14 cellular contexts compared by ENCODE assay signal in genomic region chr3:15307580-15307979, GRCh38. TPM values are rescaled to one million over a fixed set of nuclear protein-coding genes. Genes with fewer than 3 reads are reported as not detected.
DNase-seq lines count a peak whose midpoint lies in the region; ATAC-seq and TF ChIP-seq lines count a peak whose summit lies in the region.
"Had no signal": no experiment of that assay in that cellular context is flagged by ENCODE, and none has a peak within 500 bp of the region (broad histone marks: within the 10 kb centered on the region; RNA-seq: fewer than 3 reads in every experiment).

No MANE protein-coding gene starts in this region.

- DNase-seq in glutamatergic neuron, result peak; percentile 45
- DNase-seq in neural progenitor cell (ENCODE audit: low spot score), result peak; percentile 28
- no peak for DNase-seq in middle frontal gyrus (ENCODE audit: extremely low spot score, low spot score)
- DNase-seq in HAP-1 (ENCODE audit: low spot score in 2 of 2), result no peak
- DNase-seq: BE2C, DMS 273 treated with DMSO at 0.1 percent for 48 hours, EL, GOT3, NCI-H187, NCI-H82 had no signal

- peak overlapping the region; percentile 61 for H3K4me2 ChIP-seq in neural progenitor cell

- H3K27ac ChIP-seq in neural progenitor cell, result no peak overlapping the region

- peak overlapping the region; percentile 42 to 90 (median 55) for H3K27ac Mint-ChIP-seq in IgD-negative memory B cell
- H3K27ac Mint-ChIP-seq in glutamatergic neuron (ENCODE audit: unreplicated experiment), result no peak overlapping the region
- H3K27ac Mint-ChIP-seq in neural progenitor cell, result no peak overlapping the region
- peak overlapping the region; percentile 58 for H3K27ac Mint-ChIP-seq in stimulated activated memory B cell treated with anti-CD40 and anti-IgM and Interleukin-4, amounts not matched to agents 10 μg/mL and 1 μg/mL and 100 μg/mL, for 72 hours

- no peaks in the 10 kb centered on the region for H3K79me2 ChIP-seq in neural progenitor cell (ENCODE audit: low read depth)

- no peaks in the 10 kb centered on the region for H4K20me1 ChIP-seq in neural progenitor cell (ENCODE audit: low read depth)

- no peak for ATAC-seq in stimulated activated memory B cell treated with anti-CD40 and anti-IgM and Interleukin-4, amounts not matched to agents 10 μg/mL and 1 μg/mL and 100 μg/mL, for 72 hours
- ATAC-seq in HG02885 (IDR thresholded peaks at IDR 0.05; ENCODE audit: poor library complexity, unreplicated experiment), result no peak
- no peak for ATAC-seq in HG03045 (IDR thresholded peaks at IDR 0.05; ENCODE audit: unreplicated experiment)

- H3K9ac ChIP-seq in neural progenitor cell, result no peak overlapping the region

- H3K9me3 ChIP-seq in neural progenitor cell (ENCODE audit: low read depth) (no peaks in the 10 kb centered on the region), HAP-1 (no peaks in the 10 kb centered on the region)
- H3K9me3 ChIP-seq: BE2C had no signal

- H3K36me3 Mint-ChIP-seq in IgD-negative memory B cell, result peaks cover 15% of the 10 kb centered on the region
- H3K36me3 Mint-ChIP-seq in glutamatergic neuron (ENCODE audit: unreplicated experiment), result no peaks in the 10 kb centered on the region
- no peaks in the 10 kb centered on the region for H3K36me3 Mint-ChIP-seq in neural progenitor cell
- peaks cover 30% of the 10 kb centered on the region for H3K36me3 Mint-ChIP-seq in stimulated activated memory B cell treated with anti-CD40 and anti-IgM and Interleukin-4, amounts not matched to agents 10 μg/mL and 1 μg/mL and 100 μg/mL, for 72 hours

- no peak for TF ChIP-seq CTCF in glutamatergic neuron (IDR thresholded peaks at IDR 0.05; ENCODE audit: partially characterized antibody, unreplicated experiment)
- TF ChIP-seq CTCF in neural progenitor cell (IDR thresholded peaks at IDR 0.05), result no peak

- H3K36me3 ChIP-seq in neural progenitor cell (no peaks in the 10 kb centered on the region), HAP-1 (replicated peaks) (no peaks in the 10 kb centered on the region)
- H3K36me3 ChIP-seq: BE2C had no signal

- peaks cover 58 to 75% (median 60%) of the 10 kb centered on the region in 3 donors for H3K4me1 Mint-ChIP-seq in IgD-negative memory B cell
- peaks cover 36% of the 10 kb centered on the region for H3K4me1 Mint-ChIP-seq in glutamatergic neuron (ENCODE audit: low read depth, unreplicated experiment)
- H3K4me1 Mint-ChIP-seq in neural progenitor cell, result peaks cover 42% of the 10 kb centered on the region
- H3K4me1 Mint-ChIP-seq in stimulated activated memory B cell treated with anti-CD40 and anti-IgM and Interleukin-4, amounts not matched to agents 10 μg/mL and 1 μg/mL and 100 μg/mL, for 72 hours, result peaks cover 60% of the 10 kb centered on the region

- H3K27me3 ChIP-seq in neural progenitor cell, result no peaks in the 10 kb centered on the region
- no peaks in the 10 kb centered on the region for H3K27me3 ChIP-seq in HAP-1 (ENCODE audit: low read depth)
- H3K27me3 ChIP-seq: BE2C had no signal

- H3K4me1 ChIP-seq in neural progenitor cell (peaks cover 50% of the 10 kb centered on the region), HAP-1 (peaks cover 18% of the 10 kb centered on the region)
- H3K4me1 ChIP-seq: BE2C had no signal

- no peak overlapping the region for H3K4me3 ChIP-seq in neural progenitor cell
- H3K4me3 ChIP-seq in HAP-1, result no peak overlapping the region

- H3K4me3 Mint-ChIP-seq in IgD-negative memory B cell (no peak overlapping the region), glutamatergic neuron (ENCODE audit: unreplicated experiment) (no peak overlapping the region), neural progenitor cell (no peak overlapping the region)
- H3K4me3 Mint-ChIP-seq in stimulated activated memory B cell treated with anti-CD40 and anti-IgM and Interleukin-4, amounts not matched to agents 10 μg/mL and 1 μg/mL and 100 μg/mL, for 72 hours, result no peak overlapping the region

- peaks cover 2% of the 10 kb centered on the region for H3K27me3 Mint-ChIP-seq in IgD-negative memory B cell
- H3K27me3 Mint-ChIP-seq in glutamatergic neuron (ENCODE audit: unreplicated experiment), result peaks cover 7% of the 10 kb centered on the region
- H3K27me3 Mint-ChIP-seq in neural progenitor cell (ENCODE audit: insufficient read depth, low read depth), result peaks cover 2% of the 10 kb centered on the region
- H3K27me3 Mint-ChIP-seq in stimulated activated memory B cell treated with anti-CD40 and anti-IgM and Interleukin-4, amounts not matched to agents 10 μg/mL and 1 μg/mL and 100 μg/mL, for 72 hours, result no peaks in the 10 kb centered on the region

- H3K9me3 Mint-ChIP-seq in IgD-negative memory B cell (no peaks in the 10 kb centered on the region), glutamatergic neuron (ENCODE audit: unreplicated experiment) (no peaks in the 10 kb centered on the region), neural progenitor cell (no peaks in the 10 kb centered on the region)
- no peaks in the 10 kb centered on the region for H3K9me3 Mint-ChIP-seq in stimulated activated memory B cell treated with anti-CD40 and anti-IgM and Interleukin-4, amounts not matched to agents 10 μg/mL and 1 μg/mL and 100 μg/mL, for 72 hours

- H3F3A ChIP-seq in neural progenitor cell (ENCODE audit: low read depth), result peaks cover 28% of the 10 kb centered on the region

- H2AFZ ChIP-seq in neural progenitor cell (replicated peaks), result no peak overlapping the region

- in situ Hi-C loops in HAP-1 (cut with MboI; ENCODE audit: low sequenced_read_pairs), result no loop called here

RNA-seq across cellular contexts. Expression of gene SH3BP5, which starts 24.8 kb away (rescaled TPM):
- 117 TPM for polyA plus RNA-seq in IgD-negative memory B cell
- total RNA-seq in glutamatergic neuron (ENCODE audit: unreplicated experiment), result 25.3 TPM
- total RNA-seq in neural progenitor cell (ENCODE audit: low replicate concordance), result 9.1 and 11.2 TPM in 2 replicates

Comparison
In these comparisons a context has a peak if more than half of its experiments do, and no peak if none do; other contexts are left out.
1. H3K27ac Mint-ChIP-seq: peak in IgD-negative memory B cell (3 of 3) and stimulated activated memory B cell treated with anti-CD40 and anti-IgM and Interleukin-4, amounts not matched to agents 10 μg/mL and 1 μg/mL and 100 μg/mL, for 72 hours (single experiment); none in glutamatergic neuron (single experiment) and neural progenitor cell (single experiment).
2. DNase-seq: peak in glutamatergic neuron (single experiment) and neural progenitor cell (single experiment); none in middle frontal gyrus (single experiment) and HAP-1 (0 of 2).